ENCODE assay signal across 1 cellular context in genomic region chr2:126754240-126755004, GRCh38.
TF ChIP-seq lines count a peak whose summit lies in the region.

No MANE protein-coding gene starts in this region.

TF ChIP-seq in H1, 55 proteins besides CTCF, POLR2A, EP300 and RAD21:
- TF ChIP-seq USF2 (IDR thresholded peaks at IDR 0.05; ENCODE audit: low read length) (no peak), SIX5 (IDR thresholded peaks at IDR 0.05; ENCODE audit: low read depth, low read length) (no peak)
TF ChIP-seq in H1: peak in this region for 0.
